In the genomic region with DNA sequence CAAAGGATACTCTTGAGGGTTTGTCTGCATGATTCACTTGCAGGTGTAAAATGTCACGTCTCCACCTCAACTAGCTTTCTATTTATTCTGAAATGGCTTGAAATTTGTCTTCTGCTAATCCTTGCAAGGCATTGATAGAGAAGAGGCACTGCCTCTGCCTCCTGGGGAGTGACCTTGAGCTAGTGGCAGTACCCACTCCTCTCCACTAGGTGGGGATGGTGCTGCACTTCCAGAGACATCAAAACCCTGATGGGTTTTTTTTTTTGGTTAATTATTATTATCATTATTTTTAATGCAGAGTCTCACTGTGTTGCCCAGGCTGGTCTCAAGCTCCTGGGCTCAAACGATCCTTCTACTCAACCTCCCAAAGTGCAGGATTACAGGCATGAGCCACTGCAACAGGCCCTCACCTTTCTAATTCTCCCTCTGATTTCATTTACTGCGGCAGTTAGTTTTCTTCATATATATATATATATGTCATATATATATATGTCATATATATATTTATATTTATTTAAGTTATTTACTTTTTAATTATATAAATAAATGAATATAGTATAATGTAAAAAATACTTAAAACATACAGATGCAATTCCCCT, we compare ENCODE assay signal across 8 cellular contexts.
DNase-seq lines count a peak whose midpoint lies in the region; ATAC-seq and TF ChIP-seq lines count a peak whose summit lies in the region.

No MANE protein-coding gene starts in this region.

- H3K36me3 ChIP-seq in SJSA1: no peaks in the 10 kb centered on the region

- H3K27ac ChIP-seq in SJSA1: no peak overlapping the region

- peak; percentile 40 for DNase-seq in 8988T
- peak; percentile 17 to 47 for DNase-seq in SJSA1 (ENCODE audit: low read depth in 1 of 2, low spot score in 2 of 2)
- peak; percentile 66 for DNase-seq in activated naive CD4-positive, alpha-beta T cell treated with anti-CD3 and anti-CD28 coated beads, Interleukin-2, amount 10 ng/mL, durations not matched to agents 7 days and 5 days
- DNase-seq in glutamatergic neuron: peak; percentile 78
- DNase-seq in putamen (ENCODE audit: low spot score): peak; percentile 52
- no peak for DNase-seq in NCI-H187 treated with DMSO at 0.1 percent for 48 hours (lab: John Stamatoyannopoulos, UW)

- no peak overlapping the region for H3K27ac Mint-ChIP-seq in activated naive CD4-positive, alpha-beta T cell treated with anti-CD3 and anti-CD28 coated beads, Interleukin-2, amount 10 ng/mL, durations not matched to agents 7 days and 5 days
- no peak overlapping the region for H3K27ac Mint-ChIP-seq in glutamatergic neuron (ENCODE audit: unreplicated experiment)

- CTCF ChIA-PET in activated naive CD4-positive, alpha-beta T cell treated with anti-CD3 and anti-CD28 coated beads, Interleukin-2, amount 10 ng/mL, durations not matched to agents 7 days and 5 days (lab: Charles Lee): interaction anchor here (0.6 to 5.8 kb wide), 18 partner anchors 12 to 278 kb away, joined by 3 to 90 read pairs (median 3); partner anchors contain the start of gene EIF1B

- no peaks in the 10 kb centered on the region for H3K27me3 Mint-ChIP-seq in activated naive CD4-positive, alpha-beta T cell treated with anti-CD3 and anti-CD28 coated beads, Interleukin-2, amount 10 ng/mL, durations not matched to agents 7 days and 5 days
- H3K27me3 Mint-ChIP-seq in glutamatergic neuron (ENCODE audit: unreplicated experiment): peaks cover 2% of the 10 kb centered on the region

- ATAC-seq in HG03354 (IDR thresholded peaks at IDR 0.05; ENCODE audit: poor library complexity, severe bottlenecking, unreplicated experiment): peak; percentile 68

- no peaks in the 10 kb centered on the region for H3K4me1 Mint-ChIP-seq in activated naive CD4-positive, alpha-beta T cell treated with anti-CD3 and anti-CD28 coated beads, Interleukin-2, amount 10 ng/mL, durations not matched to agents 7 days and 5 days
- H3K4me1 Mint-ChIP-seq in glutamatergic neuron (ENCODE audit: low read depth, unreplicated experiment): peaks cover 3% of the 10 kb centered on the region

- no peaks in the 10 kb centered on the region for H3K36me3 Mint-ChIP-seq in activated naive CD4-positive, alpha-beta T cell treated with anti-CD3 and anti-CD28 coated beads, Interleukin-2, amount 10 ng/mL, durations not matched to agents 7 days and 5 days
- no peaks in the 10 kb centered on the region for H3K36me3 Mint-ChIP-seq in glutamatergic neuron (ENCODE audit: unreplicated experiment)

- no peaks in the 10 kb centered on the region for H3K9me3 ChIP-seq in SJSA1 (replicated peaks)

- 0 out of 2 replicates have a peak, but pooled peaks cover 3% of the 10 kb centered on the region for H3K27me3 ChIP-seq in SJSA1 (replicated peaks)

- H3K4me1 ChIP-seq in SJSA1 (replicated peaks): no peaks in the 10 kb centered on the region

- no peak overlapping the region for H3K4me3 ChIP-seq in SJSA1

- H3K9me3 Mint-ChIP-seq in activated naive CD4-positive, alpha-beta T cell treated with anti-CD3 and anti-CD28 coated beads, Interleukin-2, amount 10 ng/mL, durations not matched to agents 7 days and 5 days: no peaks in the 10 kb centered on the region
- H3K9me3 Mint-ChIP-seq in glutamatergic neuron (ENCODE audit: unreplicated experiment): peaks cover 3% of the 10 kb centered on the region

- TF ChIP-seq CTCF in GM12872 (IDR thresholded peaks at IDR 0.05; ENCODE audit: insufficient read depth, low read depth, low read length): peak; percentile 93
- TF ChIP-seq CTCF in glutamatergic neuron (IDR thresholded peaks at IDR 0.05; ENCODE audit: partially characterized antibody, unreplicated experiment): peak; percentile 96

- H3K4me3 Mint-ChIP-seq in activated naive CD4-positive, alpha-beta T cell treated with anti-CD3 and anti-CD28 coated beads, Interleukin-2, amount 10 ng/mL, durations not matched to agents 7 days and 5 days: no peak overlapping the region
- no peak overlapping the region for H3K4me3 Mint-ChIP-seq in glutamatergic neuron (ENCODE audit: unreplicated experiment)
